12 cellular contexts compared by ENCODE assay signal in genomic region chr2:127864877-127865276, GRCh38. TPM values are rescaled to one million over a fixed set of nuclear protein-coding genes. Genes with fewer than 3 reads are reported as not detected.
DNase-seq lines count a peak whose midpoint lies in the region; ATAC-seq and TF ChIP-seq lines count a peak whose summit lies in the region.
"Had no signal": no experiment of that assay in that cellular context is flagged by ENCODE, and none has a peak within 500 bp of the region (broad histone marks: within the 10 kb centered on the region; RNA-seq: fewer than 3 reads in every experiment).

No MANE protein-coding gene starts in this region.

- in situ Hi-C loops in transverse colon (cut with MboI; ENCODE audit: low pct_ligation_motif_present in 1 of 4, low pct_unique_long_range_greater_than_20kb in 1 of 4, low sequenced_read_pairs in 3 of 4) = loop anchor here in 1 of 4 donors (10.0 kb wide), 1 partner anchor 150 kb away; no protein-coding TSS in a partner anchor

- no peak for TF ChIP-seq EP300 in transverse colon (IDR thresholded peaks at IDR 0.05; ENCODE audit: low read depth)

- TF ChIP-seq CTCF in right atrium auricular region (IDR thresholded peaks at IDR 0.05) (no peak), epithelial cell of esophagus (IDR thresholded peaks at IDR 0.05; ENCODE audit: insufficient read depth, low read depth, low read length, missing control alignments) (peak; percentile 15), transverse colon (IDR thresholded peaks at IDR 0.05) (peak; percentile 8 to 58 (median 34))

- H3K4me3 ChIP-seq in right atrium auricular region (no peak overlapping the region), epithelial cell of esophagus (ENCODE audit: low read length) (no peak overlapping the region), transverse colon (peak overlapping the region in 1 of 4 donors; percentile 1)
- H3K4me3 ChIP-seq: BLaER1 treated with 17β-estradiol and CSF1 and Interleukin-3, amounts not matched to agents 10 nM and 100 nM; dorsolateral prefrontal cortex had no signal

- H3K4me1 ChIP-seq in right atrium auricular region = peaks cover 0 to 10% of the 10 kb centered on the region in 2 donors
- peaks cover 0 to 6% (median 2%) of the 10 kb centered on the region in 4 donors for H3K4me1 ChIP-seq in transverse colon

- peak; percentile 32 for ATAC-seq in Right ventricle myocardium inferior
- ATAC-seq in GM18867 (IDR thresholded peaks at IDR 0.05; ENCODE audit: unreplicated experiment) = no peak

- H3K36me3 ChIP-seq in right atrium auricular region (peaks cover 68% of the 10 kb centered on the region), transverse colon (peaks cover 0 to 50% (median 21%) of the 10 kb centered on the region in 4 donors)

- intact Hi-C loops in Right ventricle myocardium inferior (cut with DNase I) = no loop called here
- intact Hi-C loops in transverse colon (cut with DNase I; ENCODE audit: low total_unique reads) = no loop called here

- no peaks in the 10 kb centered on the region for H3K9me3 ChIP-seq in right atrium auricular region
- no peaks in the 10 kb centered on the region for H3K9me3 ChIP-seq in transverse colon
- H3K9me3 ChIP-seq: BLaER1 treated with 17β-estradiol and CSF1 and Interleukin-3, amounts not matched to agents 10 nM and 100 nM had no signal

- DNase-seq in Right ventricle myocardium inferior (ENCODE audit: missing footprints) (no peak), right atrium auricular region (ENCODE audit: low spot score) (no peak), NCI-H460 (ENCODE audit: extremely low read depth, low read depth) (peak; percentile 16), epithelial cell of esophagus (ENCODE audit: low read depth) (peak; percentile 36), transverse colon (peak; percentile 89), NCI-H146 treated with DMSO at 0.1 percent for 48 hours (lab: John Stamatoyannopoulos, UW; ENCODE audit: unreplicated experiment) (no peak), D341Med (ENCODE audit: low spot score) (no peak)
- DNase-seq: activated CD4-positive, alpha-beta T cell treated with anti-CD3 and anti-CD28 coated beads, Interleukin-2, amount 50 U/mL, for 4 hours; dorsolateral prefrontal cortex; hippocampal formation had no signal

- 49% methylated on average over 11 of the region's 11 CpGs; no CpG with 5 or more reads in 1 of the 2 donors for WGBS in transverse colon (ENCODE audit: low coverage in 1 of 2), 2 donors

- H3K27me3 ChIP-seq in right atrium auricular region (no peaks in the 10 kb centered on the region), transverse colon (no peaks in the 10 kb centered on the region)
- H3K27me3 ChIP-seq: BLaER1 treated with 17β-estradiol and CSF1 and Interleukin-3, amounts not matched to agents 10 nM and 100 nM; dorsolateral prefrontal cortex had no signal

- TF ChIP-seq POLR2A in transverse colon (IDR thresholded peaks at IDR 0.05) = no peak

- no peak overlapping the region for H3K27ac ChIP-seq in right atrium auricular region
- peak overlapping the region; percentile 53 to 62 (median 58) for H3K27ac ChIP-seq in transverse colon
- H3K27ac ChIP-seq: BLaER1 treated with 17β-estradiol and CSF1 and Interleukin-3, amounts not matched to agents 10 nM and 100 nM; dorsolateral prefrontal cortex had no signal

RNA-seq across cellular contexts. Expression of gene POLR2D, which starts 6.9 kb away (rescaled TPM):
- total RNA-seq in Right ventricle myocardium inferior (23.8 TPM), right atrium auricular region (10 to 100 TPM in 1 of 2 donors, 1 to 10 TPM in 1; 8.6 to 11.7 TPM), transverse colon (10 to 100 TPM in 3 of 4 donors, 1 to 10 TPM in 1; 7.6 to 21.9 (median 11.6) TPM)
- 34.4 and 44.1 TPM in 2 replicates for total RNA-seq in NCI-H460 (2014; rRNA removed; shearing (Covaris generic))
- 34.7 and 38.2 TPM in 2 replicates for polyA plus RNA-seq in NCI-H460 (2014; cell fraction: nucleus; rRNA removed)

RNA-seq across cellular contexts. Expression of gene AMMECR1L, which starts 20.9 kb away (rescaled TPM):
- total RNA-seq in Right ventricle myocardium inferior (10.5 TPM), right atrium auricular region (1 to 10 TPM; 7.4 to 10.0 TPM), transverse colon (10 to 100 TPM in 3 of 4 donors, 1 to 10 TPM in 1; 6.6 to 18.3 (median 12.9) TPM)
- 32.1 and 33.4 TPM in 2 replicates for total RNA-seq in NCI-H460 (2014; rRNA removed; shearing (Covaris generic))
- polyA plus RNA-seq in NCI-H460 (2014; cell fraction: nucleus; rRNA removed) = 27.6 and 28.7 TPM in 2 replicates

RNA-seq across cellular contexts. Expression of gene WDR33, which starts 53.9 kb away (rescaled TPM):
- 42.7 TPM for total RNA-seq in Right ventricle myocardium inferior
- 10 to 100 TPM; 16.1 to 16.8 TPM for total RNA-seq in right atrium auricular region
- total RNA-seq in NCI-H460 (2014; rRNA removed; shearing (Covaris generic)) = 28.5 and 32.7 TPM in 2 replicates
- 20.9 and 29.7 TPM in 2 replicates for polyA plus RNA-seq in NCI-H460 (2014; cell fraction: nucleus; rRNA removed)
- total RNA-seq in transverse colon = 10 to 100 TPM; 35.2 to 48.0 (median 36.6) TPM

Comparison
In these comparisons a context has a peak if more than half of its experiments do, and no peak if none do; other contexts are left out.
1. DNase-seq: peak in NCI-H460 (single experiment), epithelial cell of esophagus (single experiment) and transverse colon (single experiment); none in Right ventricle myocardium inferior (single experiment), right atrium auricular region (single experiment), NCI-H146 treated with DMSO at 0.1 percent for 48 hours (single experiment) and D341Med (single experiment).
2. H3K27ac ChIP-seq: peak in transverse colon (4 of 4); none in right atrium auricular region (0 of 2).
3. CTCF ChIP-seq: peak in epithelial cell of esophagus (single experiment) and transverse colon (5 of 5); none in right atrium auricular region (0 of 2).